36 cellular contexts compared by ENCODE assay signal in the genomic region with DNA sequence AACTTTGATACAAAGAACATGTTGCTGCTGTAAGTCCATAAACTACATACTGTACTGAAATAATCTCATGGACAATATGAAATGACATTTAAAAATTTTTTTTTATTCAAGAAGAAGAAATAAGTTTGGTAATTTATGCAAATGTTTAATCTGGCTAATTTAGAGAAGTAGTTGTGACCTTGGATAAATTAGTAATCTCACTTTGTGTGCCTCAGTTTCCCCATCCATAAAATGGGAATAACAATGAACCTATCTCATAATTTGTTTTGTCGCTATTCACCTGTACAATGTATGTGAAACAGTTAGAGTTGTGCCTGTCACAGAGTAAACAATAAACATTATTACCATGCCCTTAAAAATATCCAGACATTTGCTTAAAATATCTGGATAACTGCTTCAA. TPM values are rescaled to one million over a fixed set of nuclear protein-coding genes. Genes with fewer than 3 reads are reported as not detected.
DNase-seq lines count a peak whose midpoint lies in the region; ATAC-seq, FAIRE-seq and TF ChIP-seq lines count a peak whose summit lies in the region.
"Had no signal": no experiment of that assay in that cellular context is flagged by ENCODE, and none has a peak within 500 bp of the region (broad histone marks: within the 10 kb centered on the region; RNA-seq: fewer than 3 reads in every experiment).

No MANE protein-coding gene starts in this region.

- H3K27me3 ChIP-seq in K562 (ENCODE audit: control insufficient read depth in 2 of 2, insufficient read depth in 2 of 2, low read length in 2 of 2) (no peaks in the 10 kb centered on the region), esophagus muscularis mucosa (no peaks in the 10 kb centered on the region), small intestine (ENCODE audit: control insufficient read depth in 2 of 2, insufficient read depth in 2 of 2, low read length in 2 of 2) (no peaks in the 10 kb centered on the region)
- H3K27me3 ChIP-seq: BE2C; BLaER1; BLaER1 treated with 17β-estradiol and CSF1 and Interleukin-3, amounts not matched to agents 10 nM and 100 nM had no signal

- no peaks in the 10 kb centered on the region for H3K36me3 Mint-ChIP-seq in CD14-positive monocyte
- H3K36me3 Mint-ChIP-seq: CD4-positive, alpha-beta memory T cell; CD4-positive, CD25-positive, alpha-beta regulatory T cell; CD8-positive, alpha-beta memory T cell; CD8-positive, alpha-beta T cell had no signal

- H3K4me2 ChIP-seq in K562 (ENCODE audit: insufficient read depth, low read length) = no peak overlapping the region
- H3K4me2 ChIP-seq: A549; BLaER1; BLaER1 treated with 17β-estradiol and CSF1 and Interleukin-3, amounts not matched to agents 10 nM and 100 nM had no signal

- H3K79me2 ChIP-seq in K562 (ENCODE audit: control insufficient read depth, insufficient read depth, low read length) = no peaks in the 10 kb centered on the region

- H3K4me1 Mint-ChIP-seq in CD14-positive monocyte = peaks cover 2% of the 10 kb centered on the region
- H3K4me1 Mint-ChIP-seq: B cell; CD4-positive, alpha-beta memory T cell; CD4-positive, CD25-positive, alpha-beta regulatory T cell; CD8-positive, alpha-beta memory T cell had no signal

- ATAC-seq in K562 (no peak), GM18498 (IDR thresholded peaks at IDR 0.05; ENCODE audit: unreplicated experiment) (no peak)
- ATAC-seq: A549; CD8-positive, alpha-beta T cell had no signal

- no peaks in the 10 kb centered on the region for H3K36me3 ChIP-seq in K562 (ENCODE audit: control insufficient read depth, insufficient read depth, low read length)
- H3K36me3 ChIP-seq in esophagus muscularis mucosa = no peaks in the 10 kb centered on the region
- no peaks in the 10 kb centered on the region for H3K36me3 ChIP-seq in small intestine (ENCODE audit: control insufficient read depth in 2 of 2, insufficient read depth in 2 of 2, low read length in 2 of 2)
- H3K36me3 ChIP-seq: BE2C; BLaER1; BLaER1 treated with 17β-estradiol and CSF1 and Interleukin-3, amounts not matched to agents 10 nM and 100 nM had no signal

- H3K4me3 ChIP-seq in K562 (no peak overlapping the region), esophagus muscularis mucosa (no peak overlapping the region), small intestine (ENCODE audit: low read depth in 1 of 2, low read length in 2 of 2) (no peak overlapping the region)
- H3K4me3 ChIP-seq: A549; BLaER1; BLaER1 treated with 17β-estradiol and CSF1 and Interleukin-3, amounts not matched to agents 10 nM and 100 nM had no signal

- H3K27ac ChIP-seq in K562 (ENCODE audit: extremely low read depth, low read depth, low read length) (no peak overlapping the region), esophagus muscularis mucosa (replicated peaks in 1 of 4) (peak overlapping the region in 3 of 4 donors; percentile 6 to 67 (median 56)), small intestine (ENCODE audit: low read depth in 1 of 2, low read length in 1 of 2) (no peak overlapping the region)
- H3K27ac ChIP-seq: 22Rv1; A549; BLaER1; BLaER1 treated with 17β-estradiol and CSF1 and Interleukin-3, amounts not matched to agents 10 nM and 100 nM; C4-2B had no signal

- no peaks in the 10 kb centered on the region for H4K20me1 ChIP-seq in K562 (replicated peaks; ENCODE audit: control insufficient read depth, insufficient read depth, low read length)
- H4K20me1 ChIP-seq: BLaER1; BLaER1 treated with 17β-estradiol and CSF1 and Interleukin-3, amounts not matched to agents 10 nM and 100 nM had no signal

- in situ Hi-C loops in K562 (cut with MboI) = no loop called here

- TF ChIP-seq POLR2A in K562 (conservative IDR thresholded peaks at IDR 0.05) = no peak
- TF ChIP-seq POLR2A in esophagus muscularis mucosa (IDR thresholded peaks at IDR 0.05; ENCODE audit: low read depth) = no peak

- H3K27ac Mint-ChIP-seq in CD14-positive monocyte = no peak overlapping the region
- H3K27ac Mint-ChIP-seq: B cell; CD4-positive, alpha-beta memory T cell; CD4-positive, alpha-beta T cell; CD4-positive, CD25-positive, alpha-beta regulatory T cell; CD8-positive, alpha-beta T cell had no signal

- FAIRE-seq in G401.6 (lab: Jason Lieb, UNC) (peak; percentile 28), K562 (lab: Jason Lieb, UNC) (no peak), small intestine (lab: Jason Lieb, UNC) (peak; percentile 61)
- FAIRE-seq: A204.1, A549, D721Med had no signal

- POLR2A ChIA-PET in K562 (lab: Yijun Ruan, JAX) = no interaction called here

- no peak for TF ChIP-seq EP300 in K562 (IDR thresholded peaks at IDR 0.05; ENCODE audit: low read length)
- no peak for TF ChIP-seq EP300 in esophagus muscularis mucosa (IDR thresholded peaks at IDR 0.05)

- no peak overlapping the region for H2AFZ ChIP-seq in K562 (ENCODE audit: low read depth, low read length)

- H3K4me3 Mint-ChIP-seq in CD14-positive monocyte = no peak overlapping the region
- H3K4me3 Mint-ChIP-seq: B cell; CD4-positive, alpha-beta memory T cell; CD4-positive, alpha-beta T cell; CD4-positive, CD25-positive, alpha-beta regulatory T cell; CD8-positive, alpha-beta memory T cell; CD8-positive, alpha-beta T cell had no signal

- CTCF ChIA-PET in K562 (lab: Yijun Ruan, JAX; ENCODE audit: low intra/inter-chr PET ratio) = no interaction called here

- 100% methylated on average over 1 of the region's 1 CpG for WGBS in K562 (ENCODE audit: insufficient coverage, low coverage, missing lambda C conversion rate)
- 92% methylated on average over 1 of the region's 1 CpG for WGBS in esophagus muscularis mucosa
- WGBS in small intestine, 3 donors = 95 to 100% (median 99%) methylated on average over 1 of the region's 1 CpG

- H3K9me3 Mint-ChIP-seq in CD14-positive monocyte = no peaks in the 10 kb centered on the region
- H3K9me3 Mint-ChIP-seq: CD4-positive, alpha-beta memory T cell; CD4-positive, alpha-beta T cell; CD4-positive, CD25-positive, alpha-beta regulatory T cell; CD8-positive, alpha-beta memory T cell; CD8-positive, alpha-beta T cell had no signal

- intact Hi-C loops in K562 (cut with micrococcal nuclease) = no loop called here
- intact Hi-C loops in esophagus muscularis mucosa (cut with DNase I) = no loop called here
- intact Hi-C loops in CD14-positive monocyte (cut with micrococcal nuclease) = no loop called here

- TF ChIP-seq RAD21 in K562 (CRISPR knock-in tag; conservative IDR thresholded peaks at IDR 0.05 in 1 of 2, IDR thresholded peaks at IDR 0.05 in 1 of 2) = no peak

- H3K9ac ChIP-seq in K562 (ENCODE audit: insufficient read depth in 1 of 2, low read depth in 2 of 2, low read length in 2 of 2) = no peak overlapping the region
- H3K9ac ChIP-seq: BLaER1; BLaER1 treated with 17β-estradiol and CSF1 and Interleukin-3, amounts not matched to agents 10 nM and 100 nM had no signal

- H3K4me1 ChIP-seq in K562 (replicated peaks in 1 of 2; ENCODE audit: control insufficient read depth in 2 of 2, insufficient read depth in 2 of 2, low read length in 2 of 2) = peaks cover 3 to 22% of the 10 kb centered on the region in 2 experiments; a peak in 4 of 5 replicates
- peaks cover 10 to 49% (median 38%) of the 10 kb centered on the region in 4 donors for H3K4me1 ChIP-seq in esophagus muscularis mucosa
- peaks cover 0 to 3% of the 10 kb centered on the region in 2 donors for H3K4me1 ChIP-seq in small intestine (ENCODE audit: control insufficient read depth in 2 of 2, insufficient read depth in 1 of 2, low read depth in 1 of 2, low read length in 1 of 2)
- H3K4me1 ChIP-seq: BE2C; BLaER1; BLaER1 treated with 17β-estradiol and CSF1 and Interleukin-3, amounts not matched to agents 10 nM and 100 nM; Caco-2 had no signal

- H3K9me3 ChIP-seq in K562 (replicated peaks; ENCODE audit: control insufficient read depth, insufficient read depth, low read depth, low read length) = no peaks in the 10 kb centered on the region
- H3K9me3 ChIP-seq in esophagus muscularis mucosa = no peaks in the 10 kb centered on the region
- no peaks in the 10 kb centered on the region for H3K9me3 ChIP-seq in small intestine (ENCODE audit: control insufficient read depth, low read depth)
- H3K9me3 ChIP-seq: A549; BE2C; BLaER1; BLaER1 treated with 17β-estradiol and CSF1 and Interleukin-3, amounts not matched to agents 10 nM and 100 nM; Caco-2 had no signal

- no TSS peak for BruUV-seq in K562 (replicated peaks; lab: Mats Ljungman, UMichigan)

- no peaks in the 10 kb centered on the region for H3K9me1 ChIP-seq in K562 (ENCODE audit: control insufficient read depth, insufficient read depth, low read length)

- TF ChIP-seq CTCF in K562 (IDR thresholded peaks at IDR 0.05 in 2 of 3, conservative IDR thresholded peaks at IDR 0.05 in 1 of 3; ENCODE audit: insufficient read depth in 2 of 3, low read depth in 1 of 3, low read length in 3 of 3) (no peak), esophagus muscularis mucosa (IDR thresholded peaks at IDR 0.05) (no peak), CD14-positive monocyte (IDR thresholded peaks at IDR 0.05) (no peak)

- H3K27me3 Mint-ChIP-seq in CD14-positive monocyte (ENCODE audit: low read depth in 3 of 3) = no peaks in the 10 kb centered on the region
- H3K27me3 Mint-ChIP-seq: B cell; CD4-positive, alpha-beta memory T cell; CD4-positive, alpha-beta T cell; CD8-positive, alpha-beta memory T cell had no signal

- no peak for DNase-seq in K562 (ENCODE audit: extremely low read depth in 1 of 4, low spot score in 3 of 4)
- DNase-seq in esophagus muscularis mucosa (ENCODE audit: extremely low spot score) = no peak
- no peak for DNase-seq in small intestine
- DNase-seq in globus pallidus (ENCODE audit: low spot score) = no peak
- DNase-seq in CD14-positive monocyte (ENCODE audit: low spot score) = no peak
- DNase-seq in SHP77 treated with DMSO at 0.1 percent for 48 hours (lab: John Stamatoyannopoulos, UW) = no peak
- DNase-seq: 8988T; ACHN; AML-193; BE2C; C1 segment of cervical spinal cord; Caco-2; Calu3; CD4-positive, alpha-beta memory T cell; CD4-positive, alpha-beta T cell; CD4-positive, CD25-positive, alpha-beta regulatory T cell; CD8-positive, alpha-beta memory T cell; CD8-positive, alpha-beta T cell; COR-L47; DMS 273 treated with DMSO at 0.1 percent for 48 hours; DMS153; DMS53; DMS79; DMS79 treated with DMSO at 0.1 percent for 48 hours; DND-41; EL had no signal

RNA-seq across cellular contexts. Expression of gene DPH6, which starts 15.3 kb away (rescaled TPM):
- 23.9 and 56.9 TPM in 2 replicates for total RNA-seq in K562 (2011; cell fraction: chromatin; rRNA removed; ENCODE audit: low replicate concordance)
- total RNA-seq in K562 (2011; cell fraction: nucleolus; rRNA removed) = 12.2 and 18.3 TPM in 2 replicates
- 17.7 and 26.4 TPM in 2 replicates for total RNA-seq in K562 (2011; cell fraction: nucleoplasm; rRNA removed)
- total RNA-seq in K562 (2014; rRNA removed) (7.6 and 15.3 TPM in 2 replicates), K562 (2014; rRNA removed; fragmentation: Illumina TruSeq; extraction: Trizol) (26.0 and 31.8 TPM in 2 replicates), K562 (2015; rRNA removed; fragmentation: Illumina TruSeq; extraction: Trizol) (14.0 and 17.4 TPM in 2 replicates), K562 (2021) (17.6 and 18.8 TPM in 2 replicates), esophagus muscularis mucosa (10 to 100 TPM in 1 of 4 donors, 1 to 10 TPM in 3; 7.7 to 12.9 (median 8.5) TPM)
- polyA plus RNA-seq in K562 (2011; rRNA removed) (22.3 and 30.9 TPM in 2 replicates), K562 (2014; fragmentation: Illumina TruSeq; extraction: Trizol) (10.1 and 10.6 TPM in 2 replicates), K562 (2014; fragmentation: Nextera tagmentation; extraction: Ambion mirVana) (10 to 100 TPM; 58.7 to 69.1 TPM), K562 (2014; rRNA removed) (12.7 and 14.4 TPM in 2 replicates), small intestine (10 to 100 TPM in 1 of 3 donors, 1 to 10 TPM in 2; 7.4 to 16.5 (median 8.3) TPM), CD14-positive monocyte (10 to 100 TPM; 13.6 to 18.2 TPM)
- polyA plus RNA-seq in K562 (2011; cell fraction: cytosol; rRNA removed) = 11.0 and 13.7 TPM in 2 replicates
- polyA plus RNA-seq in K562 (2011; cell fraction: nucleus; rRNA removed) = 29.4 and 30.3 TPM in 2 replicates
- polyA plus RNA-seq in K562 (2012) = 14.4 and 18.2 TPM in 2 replicates
- 54.7 and 54.8 TPM in 2 replicates for polyA minus RNA-seq in K562 (2011; rRNA and poly(A)+ RNA removed)
- polyA minus RNA-seq in K562 (2011; cell fraction: cytosol; rRNA and poly(A)+ RNA removed) = 5.3 and 12.6 TPM in 2 replicates
- polyA minus RNA-seq in K562 (2011; cell fraction: nucleus; rRNA and poly(A)+ RNA removed) = 53.6 and 70.6 TPM in 2 replicates

Comparison
In these comparisons a context has a peak if more than half of its experiments do, and no peak if none do; other contexts are left out.
1. H3K27ac ChIP-seq: peak in esophagus muscularis mucosa (3 of 4); none in K562 (single experiment) and small intestine (0 of 2).